In the genomic region with DNA sequence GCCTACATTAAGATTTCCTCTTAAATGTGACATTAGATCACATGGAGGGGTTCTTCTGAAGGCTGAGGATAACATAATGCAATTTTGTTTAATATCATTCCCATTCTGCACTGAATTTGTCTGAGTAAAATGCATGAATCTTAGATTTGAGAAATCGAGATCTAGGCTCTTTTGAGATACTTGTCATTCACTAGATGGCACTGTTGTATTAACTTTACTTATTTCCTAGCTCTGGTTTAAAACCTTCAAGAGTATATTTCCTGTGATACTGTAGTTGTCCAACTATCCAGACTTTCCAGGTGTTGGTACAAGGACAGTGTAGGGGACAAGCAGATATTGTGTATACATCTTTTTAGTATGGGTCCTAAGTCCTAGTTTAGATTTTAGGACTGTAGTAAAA, we compare ENCODE assay signal across 8 cellular contexts.
DNase-seq lines count a peak whose midpoint lies in the region; ATAC-seq and TF ChIP-seq lines count a peak whose summit lies in the region.

No MANE protein-coding gene starts in this region.

- CTCF ChIA-PET in Calu3 (lab: Charles Lee) = no interaction called here
- CTCF ChIA-PET in activated naive CD4-positive, alpha-beta T cell treated with anti-CD3 and anti-CD28 coated beads for 36 hours (lab: Charles Lee) = interaction anchor here (0.6 to 1.7 kb wide), 6 partner anchors 11 to 423 kb away, joined by 3 to 6 read pairs (median 4); no protein-coding TSS in a partner anchor

- no peak for DNase-seq in Calu3
- DNase-seq in NCI-H748 treated with DMSO at 0.1 percent for 48 hours (lab: John Stamatoyannopoulos, UW) = peak; percentile 83
- DNase-seq in dermis blood vessel endothelial cell = peak; percentile 2
- peak; percentile 20 for DNase-seq in retina
- DNase-seq in occipital lobe (lab: John Stamatoyannopoulos, UW) = no peak
- DNase-seq in T1000 (lab: John Stamatoyannopoulos, UW) = no peak
- DNase-seq in activated naive CD4-positive, alpha-beta T cell treated with anti-CD3 and anti-CD28 coated beads for 36 hours = no peak

- no TSS peak for BruUV-seq in Calu3 (replicated peaks; lab: Mats Ljungman, UMichigan)

- H3K36me3 Mint-ChIP-seq in Calu3 (ENCODE audit: insufficient read depth, unreplicated experiment) = no peaks in the 10 kb centered on the region
- H3K36me3 Mint-ChIP-seq in activated naive CD4-positive, alpha-beta T cell treated with anti-CD3 and anti-CD28 coated beads for 36 hours (ENCODE audit: low read depth) = no peaks in the 10 kb centered on the region

- H3K27ac Mint-ChIP-seq in Calu3 (ENCODE audit: unreplicated experiment) = no peak overlapping the region
- no peak overlapping the region for H3K27ac Mint-ChIP-seq in activated naive CD4-positive, alpha-beta T cell treated with anti-CD3 and anti-CD28 coated beads for 36 hours

- no peaks in the 10 kb centered on the region for H3K27me3 Mint-ChIP-seq in Calu3 (ENCODE audit: unreplicated experiment)
- H3K27me3 Mint-ChIP-seq in activated naive CD4-positive, alpha-beta T cell treated with anti-CD3 and anti-CD28 coated beads for 36 hours (ENCODE audit: low read depth) = peaks cover 9% of the 10 kb centered on the region

- no peaks in the 10 kb centered on the region for H3K9me3 Mint-ChIP-seq in Calu3 (ENCODE audit: low read depth, unreplicated experiment)
- H3K9me3 Mint-ChIP-seq in activated naive CD4-positive, alpha-beta T cell treated with anti-CD3 and anti-CD28 coated beads for 36 hours = no peaks in the 10 kb centered on the region

- ATAC-seq in HG03442 (IDR thresholded peaks at IDR 0.05; ENCODE audit: unreplicated experiment) = peak; percentile 38

- peak; percentile 20 for TF ChIP-seq CTCF in Calu3 (IDR thresholded peaks at IDR 0.05; ENCODE audit: unreplicated experiment)

- no peaks in the 10 kb centered on the region for H3K4me1 Mint-ChIP-seq in Calu3 (ENCODE audit: low read depth, unreplicated experiment)
- no peaks in the 10 kb centered on the region for H3K4me1 Mint-ChIP-seq in activated naive CD4-positive, alpha-beta T cell treated with anti-CD3 and anti-CD28 coated beads for 36 hours (ENCODE audit: low read depth)

- intact Hi-C loops in Calu3 (cut with micrococcal nuclease; ENCODE audit: unreplicated experiment) = no loop called here
- intact Hi-C loops in activated naive CD4-positive, alpha-beta T cell treated with anti-CD3 and anti-CD28 coated beads for 36 hours (cut with micrococcal nuclease) = loop anchor here (5.0 to 10.0 kb wide), 2 partner anchors 362 to 1639 kb away; no protein-coding TSS in a partner anchor

- no peak overlapping the region for H3K4me3 Mint-ChIP-seq in Calu3 (ENCODE audit: low read depth, unreplicated experiment)
- H3K4me3 Mint-ChIP-seq in activated naive CD4-positive, alpha-beta T cell treated with anti-CD3 and anti-CD28 coated beads for 36 hours = no peak overlapping the region

Comparison
In these comparisons a context has a peak if more than half of its experiments do, and no peak if none do; other contexts are left out.
1. DNase-seq: peak in NCI-H748 treated with DMSO at 0.1 percent for 48 hours (single experiment), dermis blood vessel endothelial cell (single experiment) and retina (single experiment); none in Calu3 (single experiment), occipital lobe (single experiment), T1000 (single experiment) and activated naive CD4-positive, alpha-beta T cell treated with anti-CD3 and anti-CD28 coated beads for 36 hours (single experiment).